ENCODE assay signal across 1 cellular context in the genomic region with DNA sequence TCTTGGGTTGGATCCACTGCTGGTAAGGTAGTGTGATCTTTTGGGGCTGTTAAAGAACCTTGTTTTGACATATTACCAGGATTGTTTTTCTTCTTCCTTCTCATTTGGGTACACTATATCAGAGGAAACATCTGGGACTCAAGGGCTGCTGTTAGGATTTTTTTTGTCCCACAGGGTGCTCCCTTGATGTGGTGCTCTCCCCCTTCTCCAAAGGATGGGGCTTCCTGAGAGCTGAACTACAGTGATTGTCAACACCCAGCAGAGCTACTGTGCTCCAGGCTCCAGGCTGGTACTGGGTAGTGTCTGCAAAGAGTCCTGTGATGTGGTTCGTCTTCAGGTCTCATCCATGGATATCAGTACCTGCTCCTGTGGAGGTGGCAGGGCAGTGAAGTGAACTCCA.
TF ChIP-seq lines count a peak whose summit lies in the region.

No MANE protein-coding gene starts in this region.

TF ChIP-seq in H1, 55 proteins besides CTCF, POLR2A, EP300 and RAD21:
- TF ChIP-seq CREB1 (IDR thresholded peaks at IDR 0.05) (no peak), FOSL1 (IDR thresholded peaks at IDR 0.05; ENCODE audit: insufficient read depth, low read depth, low read length) (no peak), MAFK (IDR thresholded peaks at IDR 0.05; ENCODE audit: low read depth, low read length) (no peak), SIX5 (IDR thresholded peaks at IDR 0.05; ENCODE audit: low read depth, low read length) (no peak), RFX5 (IDR thresholded peaks at IDR 0.05; ENCODE audit: borderline replicate concordance, low read depth, low read length) (no peak), KDM1A (IDR thresholded peaks at IDR 0.05; ENCODE audit: borderline replicate concordance, low read length) (no peak), ASH2L (IDR thresholded peaks at IDR 0.05; ENCODE audit: low read length) (no peak), SRF (IDR thresholded peaks at IDR 0.05; ENCODE audit: low read depth, low read length) (no peak), CEBPB (IDR thresholded peaks at IDR 0.05; ENCODE audit: low read depth, low read length) (no peak), TAF1 (IDR thresholded peaks at IDR 0.05; ENCODE audit: low read depth, low read length) (no peak), ZNF274 (IDR thresholded peaks at IDR 0.05; ENCODE audit: borderline replicate concordance, extremely low read depth, low read length) (no peak), RXRA (IDR thresholded peaks at IDR 0.05; ENCODE audit: insufficient read depth, low read depth, low read length) (no peak), BACH1 (IDR thresholded peaks at IDR 0.05; ENCODE audit: low read length) (no peak), TCF12 (IDR thresholded peaks at IDR 0.05; ENCODE audit: low read depth, low read length) (no peak), CBX5 (IDR thresholded peaks at IDR 0.05; ENCODE audit: low read depth, low read length) (no peak), EGR1 (IDR thresholded peaks at IDR 0.05; ENCODE audit: borderline replicate concordance, low read depth, low read length) (no peak)
- TF ChIP-seq, protein P1, sequence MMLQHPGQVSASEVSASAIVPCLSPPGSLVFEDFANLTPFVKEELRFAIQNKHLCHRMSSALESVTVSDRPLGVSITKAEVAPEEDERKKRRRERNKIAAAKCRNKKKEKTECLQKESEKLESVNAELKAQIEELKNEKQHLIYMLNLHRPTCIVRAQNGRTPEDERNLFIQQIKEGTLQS (IDR thresholded peaks at IDR 0.05; ENCODE audit: insufficient read depth, low read depth, low read length) = no peak
- TF ChIP-seq, protein P2, sequence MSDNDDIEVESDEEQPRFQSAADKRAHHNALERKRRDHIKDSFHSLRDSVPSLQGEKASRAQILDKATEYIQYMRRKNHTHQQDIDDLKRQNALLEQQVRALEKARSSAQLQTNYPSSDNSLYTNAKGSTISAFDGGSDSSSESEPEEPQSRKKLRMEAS (IDR thresholded peaks at IDR 0.05) = no peak
TF ChIP-seq in H1: peak in this region for 0.
